Comparison of ENCODE assay signal across 1 cellular context in genomic region chr20:20712474-20713243, GRCh38.
TF ChIP-seq lines count a peak whose summit lies in the region.

Gene RALGAPA2 (minus strand): TSS chr20:20712644. CDS start chr20:20712480, 164 bp downstream.

TF ChIP-seq in HepG2, 621 proteins besides CTCF, POLR2A, EP300 and RAD21 (continued from another document and continues in another):
- peak; percentile 17; the same call in 1 of the 2 replicates for TF ChIP-seq ZNF362 (CRISPR knock-in tag; IDR thresholded peaks at IDR 0.05; ENCODE audit: borderline replicate concordance)
- TF ChIP-seq ZNF292 (CRISPR knock-in tag; IDR thresholded peaks at IDR 0.05; ENCODE audit: borderline replicate concordance, low read depth), result peak; percentile 90
- peak; percentile 93 for TF ChIP-seq ZFX (CRISPR knock-in tag; IDR thresholded peaks at IDR 0.05; ENCODE audit: low read depth)
- no peak for TF ChIP-seq ZNF33A (CRISPR knock-in tag; IDR thresholded peaks at IDR 0.05; ENCODE audit: borderline replicate concordance)
- peak; percentile 74; the same call in 1 of the 2 replicates for TF ChIP-seq ZNF800 (CRISPR knock-in tag; IDR thresholded peaks at IDR 0.05)
- no peak for TF ChIP-seq MTA3 (CRISPR knock-in tag; IDR thresholded peaks at IDR 0.05)
- no peak for TF ChIP-seq ZNF878 (CRISPR knock-in tag; IDR thresholded peaks at IDR 0.05)
- TF ChIP-seq NR2F1 (CRISPR knock-in tag; IDR thresholded peaks at IDR 0.05), result peak; percentile 47 to 59; a peak in 1 of 4 replicates
- no peak for TF ChIP-seq ZFAT (CRISPR knock-in tag; conservative IDR thresholded peaks at IDR 0.05)
- TF ChIP-seq SMAD9 (CRISPR knock-in tag; IDR thresholded peaks at IDR 0.05), result no peak
- TF ChIP-seq NFIC (IDR thresholded peaks at IDR 0.05; ENCODE audit: low read length), result no peak
- peak; percentile 91; the same call in 1 of the 2 replicates for TF ChIP-seq ZNF747 (CRISPR knock-in tag; IDR thresholded peaks at IDR 0.05; ENCODE audit: borderline replicate concordance)
- TF ChIP-seq ZNF780A (CRISPR knock-in tag; IDR thresholded peaks at IDR 0.05), result no peak
- peak; percentile 61 for TF ChIP-seq ZNF264 (CRISPR knock-in tag; IDR thresholded peaks at IDR 0.05)
- TF ChIP-seq SOX6 (IDR thresholded peaks at IDR 0.05), result no peak
- peak; percentile 86 for TF ChIP-seq SOX6 (CRISPR knock-in tag; IDR thresholded peaks at IDR 0.05)
- peak; percentile 65 for TF ChIP-seq ZBTB2 (CRISPR knock-in tag; IDR thresholded peaks at IDR 0.05; ENCODE audit: low read depth)
- no peak for TF ChIP-seq CCAR2 (optimal IDR thresholded peaks at IDR 0.05; ENCODE audit: low read depth, low read length)
- TF ChIP-seq CENPBD1 (CRISPR knock-in tag; IDR thresholded peaks at IDR 0.05; ENCODE audit: borderline replicate concordance, low read depth), result no peak
- no peak for TF ChIP-seq EEA1 (CRISPR knock-in tag; IDR thresholded peaks at IDR 0.05; ENCODE audit: borderline replicate concordance)
- no peak for TF ChIP-seq MAF1 (CRISPR knock-in tag; IDR thresholded peaks at IDR 0.05; ENCODE audit: borderline replicate concordance)
- no peak for TF ChIP-seq GTF2F1 (IDR thresholded peaks at IDR 0.05; ENCODE audit: low read length)
- TF ChIP-seq ZNF414 (CRISPR knock-in tag; IDR thresholded peaks at IDR 0.05), result 0 out of 2 replicates have a peak, but pooled peaks have one; percentile 47
- TF ChIP-seq ZNF574 (CRISPR knock-in tag; IDR thresholded peaks at IDR 0.05), result peak; percentile 95
- TF ChIP-seq ARHGAP35 (CRISPR knock-in tag; IDR thresholded peaks at IDR 0.05; ENCODE audit: borderline replicate concordance), result 0 out of 2 replicates have a peak, but pooled peaks have one; percentile 66
- TF ChIP-seq ZBTB39 (CRISPR knock-in tag; IDR thresholded peaks at IDR 0.05), result no peak
- TF ChIP-seq ZNF34 (CRISPR knock-in tag; IDR thresholded peaks at IDR 0.05; ENCODE audit: borderline replicate concordance), result peak; percentile 95
- peak; percentile 60; the same call in 1 of the 2 replicates for TF ChIP-seq HNRNPL (IDR thresholded peaks at IDR 0.05; ENCODE audit: low read depth, low read length)
- no peak; the same call in 1 of the 2 replicates for TF ChIP-seq NFAT5 (CRISPR knock-in tag; IDR thresholded peaks at IDR 0.05)
- TF ChIP-seq ZNF513 (CRISPR knock-in tag; conservative IDR thresholded peaks at IDR 0.05), result no peak; the same call in 1 of the 2 replicates
- TF ChIP-seq HHEX (CRISPR knock-in tag; IDR thresholded peaks at IDR 0.05), result no peak
- TF ChIP-seq POLR2AphosphoS2 (IDR thresholded peaks at IDR 0.05; ENCODE audit: low read depth, low read length), result no peak
- TF ChIP-seq KDM1A (CRISPR knock-in tag; IDR thresholded peaks at IDR 0.05), result no peak
- TF ChIP-seq ZNF101 (CRISPR knock-in tag; IDR thresholded peaks at IDR 0.05; ENCODE audit: borderline replicate concordance, low read depth), result no peak
- no peak for TF ChIP-seq ZNF550 (CRISPR knock-in tag; IDR thresholded peaks at IDR 0.05; ENCODE audit: borderline replicate concordance)
- peak; percentile 98 for TF ChIP-seq ZNF501 (CRISPR knock-in tag; IDR thresholded peaks at IDR 0.05)
- peak; percentile 74 for TF ChIP-seq ATF1 (CRISPR knock-in tag; IDR thresholded peaks at IDR 0.05)
- peak; percentile 55 for TF ChIP-seq IKZF4 (CRISPR knock-in tag; IDR thresholded peaks at IDR 0.05; ENCODE audit: borderline replicate concordance, low read depth, not compliant biosample characterization)
- no peak for TF ChIP-seq DR1 (CRISPR knock-in tag; IDR thresholded peaks at IDR 0.05)
- peak; percentile 79; the same call in 1 of the 2 replicates for TF ChIP-seq ZNF556 (CRISPR knock-in tag; IDR thresholded peaks at IDR 0.05; ENCODE audit: borderline replicate concordance)
- TF ChIP-seq TEAD3 (CRISPR knock-in tag; optimal IDR thresholded peaks at IDR 0.05; ENCODE audit: borderline replicate concordance), result peak; percentile 83
- no peak for TF ChIP-seq DMTF1 (CRISPR knock-in tag; IDR thresholded peaks at IDR 0.05)
